In the genomic region with DNA sequence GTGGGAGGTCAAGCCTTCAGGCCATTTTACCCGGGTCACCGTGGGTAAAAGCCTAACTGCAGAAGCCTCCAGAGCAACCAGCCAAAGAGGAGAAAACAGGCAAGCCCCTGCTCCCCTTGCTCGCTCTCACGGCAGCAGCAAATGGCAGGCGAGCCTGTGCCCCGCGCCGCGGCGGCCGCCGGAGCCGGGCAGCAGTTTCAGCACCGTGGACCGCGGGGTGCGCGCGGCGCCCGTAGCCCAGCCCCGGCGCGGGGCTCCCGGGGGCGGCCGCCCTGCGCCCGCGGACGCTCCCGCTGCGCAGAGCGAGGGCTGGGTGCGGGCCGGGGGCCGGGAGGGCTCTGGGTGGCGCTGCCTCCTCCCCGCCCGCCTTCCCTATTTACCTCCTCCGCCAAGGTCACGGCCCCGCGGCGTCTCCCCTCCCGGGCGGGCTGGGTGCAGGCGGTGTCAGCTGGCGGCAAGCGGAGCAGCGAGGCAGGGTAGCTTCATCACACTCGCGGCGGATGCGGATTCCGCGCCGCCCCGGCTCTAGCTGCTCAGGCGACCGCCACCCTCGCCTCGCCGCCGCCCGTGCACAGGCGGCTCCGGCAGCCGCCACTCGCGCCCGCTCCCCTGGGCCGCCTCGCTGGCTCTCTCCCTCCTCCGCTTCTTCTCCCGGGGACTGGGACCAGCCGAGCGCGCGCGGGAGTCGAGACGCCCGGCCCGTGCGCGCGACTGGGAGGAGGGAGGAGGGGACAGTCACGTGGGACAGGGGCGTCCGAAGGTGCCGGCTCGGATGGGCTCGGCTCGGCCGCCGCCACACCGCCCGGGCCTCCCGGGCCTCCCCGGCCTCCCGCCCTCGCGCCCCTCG, we compare ENCODE assay signal across 1 cellular context.
TF ChIP-seq lines count a peak whose summit lies in the region.

A gene (minus strand): TSS at position 687 of the 847 bp plus-strand sequence.

TF ChIP-seq in endothelial cell of umbilical vein, 7 proteins besides CTCF, POLR2A, EP300 and RAD21 (continued from another document):
- no peak for TF ChIP-seq JUN (IDR thresholded peaks at IDR 0.05; ENCODE audit: borderline replicate concordance, insufficient read depth, insufficient read length, low read depth)
- no peak for TF ChIP-seq GATA2 (IDR thresholded peaks at IDR 0.05; ENCODE audit: insufficient read depth, insufficient read length, low read depth, low read length)
- TF ChIP-seq FOS (IDR thresholded peaks at IDR 0.05; ENCODE audit: borderline replicate concordance, insufficient read depth, low read length), result no peak
- no peak for TF ChIP-seq POLR2AphosphoS5 (IDR thresholded peaks at IDR 0.05; ENCODE audit: insufficient read depth, low read depth, low read length)
- no peak for TF ChIP-seq EZH2 (IDR thresholded peaks at IDR 0.05; ENCODE audit: borderline replicate concordance, low read depth, low read length, severe bottlenecking)
